5 cellular contexts compared by ENCODE assay signal in the genomic region with DNA sequence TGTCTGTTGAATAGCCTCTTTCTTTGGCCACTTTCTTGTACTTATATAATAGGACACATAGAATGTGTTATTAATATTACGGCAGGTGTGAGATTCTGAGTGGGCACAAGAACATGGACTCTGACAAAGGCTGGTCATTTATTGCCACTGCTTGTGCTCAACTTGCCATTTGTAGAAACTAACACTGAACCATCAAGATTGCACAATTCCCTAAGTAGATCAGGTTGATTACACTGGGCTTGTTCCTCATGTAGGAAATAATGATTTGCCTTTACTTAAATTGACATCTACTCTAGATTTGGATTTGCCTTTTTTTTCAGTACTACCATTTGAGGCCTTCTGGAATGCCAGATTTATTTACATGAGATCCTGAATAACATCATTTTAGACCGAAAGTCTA.
"Had no signal": no experiment of that assay in that cellular context is flagged by ENCODE, and none has a peak within 500 bp of the region (broad histone marks: within the 10 kb centered on the region; RNA-seq: fewer than 3 reads in every experiment).

No MANE protein-coding gene starts in this region.

- H3K4me2 ChIP-seq: GM23338 had no signal

- DNase-seq: H9, HCEC 1CT, KG1 had no signal

- H3K4me3 ChIP-seq: GM23338 had no signal

- H2AFZ ChIP-seq: GM23338 had no signal

- ATAC-seq: GM23338 had no signal

- H3K27ac ChIP-seq: HL-60 had no signal
